ENCODE assay signal across 8 cellular contexts in genomic region chr19:17385878-17386611, GRCh38. TPM values are rescaled to one million over a fixed set of nuclear protein-coding genes. Genes with fewer than 3 reads are reported as not detected.
DNase-seq lines count a peak whose midpoint lies in the region; ATAC-seq, FAIRE-seq and TF ChIP-seq lines count a peak whose summit lies in the region.

No MANE protein-coding gene starts in this region.

- H3K27ac ChIP-seq in GM12878 (ENCODE audit: control insufficient read depth, insufficient read depth) = no peak overlapping the region

- peaks cover 3% of the 10 kb centered on the region for H3K4me1 Mint-ChIP-seq in T-helper 17 cell

- SMC1A ChIA-PET in GM12878 (lab: Charles Lee; ENCODE audit: uncharacterized antibody, unreplicated experiment) = interaction anchor here (0.6 to 7.5 kb wide), 10 partner anchors 15 to 686 kb away, joined by 3 to 69 read pairs (median 4); no protein-coding TSS in a partner anchor

- H3K9me3 ChIP-seq in T-helper 17 cell (ENCODE audit: control insufficient read depth, low read length, poor library complexity, severe bottlenecking) = no peaks in the 10 kb centered on the region
- H3K9me3 ChIP-seq in GM12878 (replicated peaks; ENCODE audit: control insufficient read depth, insufficient read depth, low read length) = no peaks in the 10 kb centered on the region; the same call in 1 of the 3 replicates

- in situ Hi-C loops in GM12878 (cut with MboI) = loop anchor here (5.0 kb wide), 2 partner anchors 39 to 94 kb away; no protein-coding TSS in a partner anchor

- no peaks in the 10 kb centered on the region for H3K36me3 ChIP-seq in GM12878 (ENCODE audit: control insufficient read depth in 2 of 2, insufficient read depth in 2 of 2, low read length in 1 of 2)

- H3K4me1 ChIP-seq in GM12878 (ENCODE audit: control insufficient read depth, insufficient read depth, low read length) = peaks cover 11% of the 10 kb centered on the region

- H3K36me3 Mint-ChIP-seq in T-helper 17 cell (ENCODE audit: low read depth) = no peaks in the 10 kb centered on the region

- TF ChIP-seq POLR2A in GM12878 (IDR thresholded peaks at IDR 0.05; ENCODE audit: low read depth, low read length) = no peak

- TF ChIP-seq EP300 in GM12878 (IDR thresholded peaks at IDR 0.05; ENCODE audit: borderline replicate concordance in 1 of 2, control insufficient read depth in 1 of 2, low read depth in 2 of 2, low read length in 2 of 2) = no peak

- H4K20me1 ChIP-seq in GM12878 (ENCODE audit: control insufficient read depth, insufficient read depth) = no peaks in the 10 kb centered on the region

- POLR2A ChIA-PET in GM12878 (lab: Charles Lee) = interaction anchor here (0.7 to 1.8 kb wide), 4 partner anchors 39 to 105 kb away, joined by 3 to 6 read pairs (median 3); no protein-coding TSS in a partner anchor

- RAD21 ChIA-PET in GM12878 (lab: Charles Lee; ENCODE audit: unreplicated experiment) = interaction anchor here (0.6 to 2.2 kb wide), 12 partner anchors 11 to 636 kb away, joined by 3 to 32 read pairs (median 6); partner anchors contain the start of genes BABAM1 and DDA1

- peaks cover 2 to 3% of the 10 kb centered on the region in 2 experiments; a peak in 3 of 4 replicates for H3K27me3 ChIP-seq in GM12878 (replicated peaks in 1 of 2; ENCODE audit: control insufficient read depth in 2 of 2, insufficient read depth in 2 of 2, low read length in 1 of 2)

- WGBS in GM12878 (ENCODE audit: insufficient coverage, insufficient replicate concordance, low lambda C conversion rate, missing lambda C conversion rate) = 34% methylated on average over 20 of the region's 20 CpGs

- peak overlapping the region; percentile 45 for H3K4me3 Mint-ChIP-seq in T-helper 17 cell

- peak; percentile 92 for TF ChIP-seq RAD21 in GM12878 (IDR thresholded peaks at IDR 0.05; ENCODE audit: insufficient read depth, low read depth, low read length)

- peak; percentile 92 to 99 (median 94) for TF ChIP-seq CTCF in GM12878 (IDR thresholded peaks at IDR 0.05 in 2 of 3, conservative IDR thresholded peaks at IDR 0.05 in 1 of 3; ENCODE audit: control insufficient read depth in 2 of 3, extremely low read depth in 1 of 3, insufficient read depth in 1 of 3, low read depth in 3 of 3, low read length in 3 of 3)

- peak overlapping the region; percentile 9 for H3K27ac Mint-ChIP-seq in T-helper 17 cell

- no peaks in the 10 kb centered on the region for H3K79me2 ChIP-seq in GM12878 (ENCODE audit: control insufficient read depth, insufficient read depth, low read length)

- H3K4me3 ChIP-seq in GM12878 = no peak overlapping the region

- CTCF ChIA-PET in GM12878 (lab: Yijun Ruan, JAX) = interaction anchor here (0.6 to 9.4 kb wide), 27 partner anchors 9 to 753 kb away, joined by 3 to 170 read pairs (median 6); partner anchors contain the start of genes BST2, CCDC194, DDA1 and MRPL34

- peak; percentile 88 for DNase-seq in D341Med (ENCODE audit: low spot score)
- DNase-seq in KG1 (lab: John Stamatoyannopoulos, UW) = peak; percentile 21
- DNase-seq in T-helper 17 cell = peak; percentile 43 to 46 (median 46)
- no peak for DNase-seq in GM12878 (ENCODE audit: low read depth, low spot score)
- DNase-seq in islet precursor cell = peak; percentile 82
- peak; percentile 72 for DNase-seq in stimulated activated CD4-positive, alpha-beta T cell treated with anti-CD3 and anti-CD28 coated beads, Interleukin-4, amount 100 ng/mL, for 1 hour
- DNase-seq in amniotic stem cell (lab: John Stamatoyannopoulos, UW) = no peak
- no peak for DNase-seq in cerebellar nuclear complex (lab: John Stamatoyannopoulos, UW)

- no peak overlapping the region for H2AFZ ChIP-seq in GM12878 (ENCODE audit: control insufficient read depth, low read depth, low read length)

- BruUV-seq in GM12878 (replicated peaks; lab: Mats Ljungman, UMichigan) = no TSS peak

- no peaks in the 10 kb centered on the region for H3K27me3 Mint-ChIP-seq in T-helper 17 cell

- H3K4me2 ChIP-seq in GM12878 (ENCODE audit: control insufficient read depth, insufficient read depth) = no peak overlapping the region

- intact Hi-C loops in GM12878 (cut with micrococcal nuclease; ENCODE audit: unreplicated experiment) = loop anchor here (1.0 kb wide), 1 partner anchor 40 kb away; no protein-coding TSS in a partner anchor

- H3K9ac ChIP-seq in GM12878 (ENCODE audit: control insufficient read depth, insufficient read depth, low read length) = no peak overlapping the region

- ATAC-seq in T-helper 17 cell (peak; percentile 38), GM12878 (peak; percentile 78)

- no peak for FAIRE-seq in GM12878 (lab: Jason Lieb, UNC)

RNA-seq across cellular contexts. Expression of gene CCDC194, which starts 8.0 kb away (rescaled TPM):
- total RNA-seq in T-helper 17 cell = under 1 TPM in 1 of 2 donors, not detected in 1; 0.44 TPM
- total RNA-seq in GM12878 (2013; cell fraction: nucleolus; rRNA removed) = 10.3 and 11.9 TPM in 2 replicates
- 1.1 and 1.3 TPM in 2 replicates for total RNA-seq in GM12878 (2014; rRNA removed)
- total RNA-seq in GM12878 (2014; rRNA removed; fragmentation: Illumina TruSeq; extraction: Trizol) = 1.3 and 1.7 TPM in 2 replicates
- total RNA-seq in GM12878 (2021) = 1.7 and 3.0 TPM in 2 replicates
- not detected for polyA plus RNA-seq in GM12878 (2011; ENCODE audit: low read depth)
- 0.24 and 0.87 TPM in 2 replicates for polyA plus RNA-seq in GM12878 (2011; rRNA removed)
- polyA plus RNA-seq in GM12878 (2011; cell fraction: cytosol; rRNA removed) = 0.45 and 0.52 TPM in 2 replicates
- polyA plus RNA-seq in GM12878 (2011; cell fraction: nucleus; rRNA removed) = 3.8 and 5.1 TPM in 2 replicates
- polyA plus RNA-seq in GM12878 (2012) = 1.8 and 2.2 TPM in 2 replicates
- 0.72 and 0.86 TPM in 2 replicates for polyA plus RNA-seq in GM12878 (2014; fragmentation: Illumina TruSeq; extraction: Trizol)
- polyA plus RNA-seq in GM12878 (2014; fragmentation: Nextera tagmentation; extraction: Ambion mirVana) = under 1 TPM; 0.07 to 0.21 TPM
- 2.9 and 3.4 TPM in 2 replicates for polyA plus RNA-seq in GM12878 (2014; rRNA removed)
- polyA plus RNA-seq in GM12878 (2016; fragmentation: Nextera tagmentation; extraction: Ambion mirVana) = 1 to 10 TPM in 1 of 2 experiments, under 1 TPM in 1; 0.78 to 1.1 TPM
- 0.59 and 1.5 TPM in 2 replicates for polyA minus RNA-seq in GM12878 (2011; rRNA and poly(A)+ RNA removed)
- not detected in 2 replicates for polyA minus RNA-seq in GM12878 (2011; cell fraction: cytosol; rRNA and poly(A)+ RNA removed)
- polyA minus RNA-seq in GM12878 (2011; cell fraction: nucleus; rRNA and poly(A)+ RNA removed) = 1.9 and 2.3 TPM in 2 replicates

RNA-seq across cellular contexts. Expression of gene PLVAP, which starts 8.9 kb away (rescaled TPM):
- total RNA-seq in T-helper 17 cell = not detected
- total RNA-seq in GM12878 (2013; cell fraction: nucleolus; rRNA removed) = 1.1 and 1.7 TPM in 2 replicates
- total RNA-seq in GM12878 (2014; rRNA removed) = 0.06 TPM in 1 of 2 replicates, not detected in the other
- total RNA-seq in GM12878 (2014; rRNA removed; fragmentation: Illumina TruSeq; extraction: Trizol) = 0.18 TPM in 1 of 2 replicates, not detected in the other
- total RNA-seq in GM12878 (2021) = 0.08 and 0.54 TPM in 2 replicates
- polyA plus RNA-seq in GM12878 (2011; ENCODE audit: low read depth) = not detected
- 0.05 TPM in 1 of 2 replicates, not detected in the other for polyA plus RNA-seq in GM12878 (2011; rRNA removed)
- polyA plus RNA-seq in GM12878 (2011; cell fraction: cytosol; rRNA removed) = 0.01 and 0.05 TPM in 2 replicates
- 0.31 and 0.39 TPM in 2 replicates for polyA plus RNA-seq in GM12878 (2011; cell fraction: nucleus; rRNA removed)
- polyA plus RNA-seq in GM12878 (2012) = 0.21 and 0.23 TPM in 2 replicates
- 0.04 TPM in 1 of 2 replicates, not detected in the other for polyA plus RNA-seq in GM12878 (2014; fragmentation: Illumina TruSeq; extraction: Trizol)
- polyA plus RNA-seq in GM12878 (2014; fragmentation: Nextera tagmentation; extraction: Ambion mirVana) = not detected
- 0.03 and 0.41 TPM in 2 replicates for polyA plus RNA-seq in GM12878 (2014; rRNA removed)
- not detected for polyA plus RNA-seq in GM12878 (2016; fragmentation: Nextera tagmentation; extraction: Ambion mirVana)
- not detected in 2 replicates for polyA minus RNA-seq in GM12878 (2011; rRNA and poly(A)+ RNA removed)
- not detected in 2 replicates for polyA minus RNA-seq in GM12878 (2011; cell fraction: cytosol; rRNA and poly(A)+ RNA removed)
- polyA minus RNA-seq in GM12878 (2011; cell fraction: nucleus; rRNA and poly(A)+ RNA removed) = not detected in 2 replicates

RNA-seq across cellular contexts. Expression of gene BST2, which starts 19.4 kb away (rescaled TPM):
- 10 to 100 TPM; 36.7 to 38.1 TPM for total RNA-seq in T-helper 17 cell
- 58.0 and 65.1 TPM in 2 replicates for total RNA-seq in GM12878 (2013; cell fraction: nucleolus; rRNA removed)
- total RNA-seq in GM12878 (2014; rRNA removed) = 248 and 257 TPM in 2 replicates
- total RNA-seq in GM12878 (2014; rRNA removed; fragmentation: Illumina TruSeq; extraction: Trizol) = 161 and 175 TPM in 2 replicates
- 271 and 278 TPM in 2 replicates for total RNA-seq in GM12878 (2021)
- 451 TPM for polyA plus RNA-seq in GM12878 (2011; ENCODE audit: low read depth)
- polyA plus RNA-seq in GM12878 (2011; rRNA removed) = 210 and 301 TPM in 2 replicates
- 363 and 467 TPM in 2 replicates for polyA plus RNA-seq in GM12878 (2011; cell fraction: cytosol; rRNA removed)
- polyA plus RNA-seq in GM12878 (2011; cell fraction: nucleus; rRNA removed) = 154 and 173 TPM in 2 replicates
- 323 and 354 TPM in 2 replicates for polyA plus RNA-seq in GM12878 (2012)
- polyA plus RNA-seq in GM12878 (2014; fragmentation: Illumina TruSeq; extraction: Trizol) = 62.4 and 198 TPM in 2 replicates
- 100 to 1,000 TPM in 1 of 2 experiments, 10 to 100 TPM in 1; 16.6 to 111 TPM for polyA plus RNA-seq in GM12878 (2014; fragmentation: Nextera tagmentation; extraction: Ambion mirVana)
- 329 and 331 TPM in 2 replicates for polyA plus RNA-seq in GM12878 (2014; rRNA removed)
- polyA plus RNA-seq in GM12878 (2016; fragmentation: Nextera tagmentation; extraction: Ambion mirVana) = 100 to 1,000 TPM; 335 to 372 TPM
- polyA minus RNA-seq in GM12878 (2011; rRNA and poly(A)+ RNA removed) = 103 and 187 TPM in 2 replicates
- polyA minus RNA-seq in GM12878 (2011; cell fraction: cytosol; rRNA and poly(A)+ RNA removed) = 52.8 and 53.2 TPM in 2 replicates
- polyA minus RNA-seq in GM12878 (2011; cell fraction: nucleus; rRNA and poly(A)+ RNA removed) = 56.9 and 83.2 TPM in 2 replicates

RNA-seq across cellular contexts. Expression of gene MVB12A, which starts 33.8 kb away (rescaled TPM):
- total RNA-seq in T-helper 17 cell (10 to 100 TPM; 17.9 to 20.3 TPM), GM12878 (2014; rRNA removed) (37.7 and 47.6 TPM in 2 replicates), GM12878 (2014; rRNA removed; fragmentation: Illumina TruSeq; extraction: Trizol) (15.3 and 18.0 TPM in 2 replicates), GM12878 (2021) (41.2 and 46.3 TPM in 2 replicates)
- total RNA-seq in GM12878 (2013; cell fraction: nucleolus; rRNA removed) = 33.7 and 36.0 TPM in 2 replicates
- 7.3 TPM for polyA plus RNA-seq in GM12878 (2011; ENCODE audit: low read depth)
- polyA plus RNA-seq in GM12878 (2011; rRNA removed) (7.9 and 16.8 TPM in 2 replicates), GM12878 (2014; fragmentation: Illumina TruSeq; extraction: Trizol) (7.6 and 16.9 TPM in 2 replicates), GM12878 (2014; fragmentation: Nextera tagmentation; extraction: Ambion mirVana) (1 to 10 TPM; 1.2 to 2.6 TPM), GM12878 (2014; rRNA removed) (46.7 and 47.5 TPM in 2 replicates), GM12878 (2016; fragmentation: Nextera tagmentation; extraction: Ambion mirVana) (10 to 100 TPM; 34.7 to 40.9 TPM)
- polyA plus RNA-seq in GM12878 (2011; cell fraction: cytosol; rRNA removed) = 27.1 and 35.7 TPM in 2 replicates
- 37.6 and 43.4 TPM in 2 replicates for polyA plus RNA-seq in GM12878 (2011; cell fraction: nucleus; rRNA removed)
- 23.0 and 25.9 TPM in 2 replicates for polyA plus RNA-seq in GM12878 (2012)
- polyA minus RNA-seq in GM12878 (2011; rRNA and poly(A)+ RNA removed) = 8.9 and 21.1 TPM in 2 replicates
- polyA minus RNA-seq in GM12878 (2011; cell fraction: cytosol; rRNA and poly(A)+ RNA removed) = 9.4 and 12.3 TPM in 2 replicates
- 13.5 and 20.1 TPM in 2 replicates for polyA minus RNA-seq in GM12878 (2011; cell fraction: nucleus; rRNA and poly(A)+ RNA removed)

RNA-seq across cellular contexts. Expression of gene GTPBP3, which starts 48.7 kb away (rescaled TPM):
- total RNA-seq in T-helper 17 cell (10 to 100 TPM; 27.5 to 33.3 TPM), GM12878 (2014; rRNA removed) (22.6 and 22.8 TPM in 2 replicates), GM12878 (2014; rRNA removed; fragmentation: Illumina TruSeq; extraction: Trizol) (6.4 and 7.1 TPM in 2 replicates), GM12878 (2021) (38.5 and 46.8 TPM in 2 replicates)
- total RNA-seq in GM12878 (2013; cell fraction: nucleolus; rRNA removed) = 36.4 and 46.2 TPM in 2 replicates
- 4.3 TPM for polyA plus RNA-seq in GM12878 (2011; ENCODE audit: low read depth)
- polyA plus RNA-seq in GM12878 (2011; rRNA removed) (6.6 and 8.2 TPM in 2 replicates), GM12878 (2014; fragmentation: Illumina TruSeq; extraction: Trizol) (6.1 and 8.1 TPM in 2 replicates), GM12878 (2014; fragmentation: Nextera tagmentation; extraction: Ambion mirVana) (1 to 10 TPM; 2.9 to 4.1 TPM), GM12878 (2014; rRNA removed) (42.7 and 57.2 TPM in 2 replicates), GM12878 (2016; fragmentation: Nextera tagmentation; extraction: Ambion mirVana) (10 to 100 TPM; 26.3 to 28.8 TPM)
- polyA plus RNA-seq in GM12878 (2011; cell fraction: cytosol; rRNA removed) = 9.4 and 16.0 TPM in 2 replicates
- 32.5 and 50.6 TPM in 2 replicates for polyA plus RNA-seq in GM12878 (2011; cell fraction: nucleus; rRNA removed)
- polyA plus RNA-seq in GM12878 (2012) = 14.5 and 21.6 TPM in 2 replicates
- 4.8 and 8.8 TPM in 2 replicates for polyA minus RNA-seq in GM12878 (2011; rRNA and poly(A)+ RNA removed)
- polyA minus RNA-seq in GM12878 (2011; cell fraction: cytosol; rRNA and poly(A)+ RNA removed) = 11.6 and 12.7 TPM in 2 replicates
- polyA minus RNA-seq in GM12878 (2011; cell fraction: nucleus; rRNA and poly(A)+ RNA removed) = 36.8 and 44.5 TPM in 2 replicates

Comparison
In these comparisons a context has a peak if more than half of its experiments do, and no peak if none do; other contexts are left out.
1. DNase-seq: peak in D341Med (single experiment), KG1 (single experiment), T-helper 17 cell (3 of 3), islet precursor cell (single experiment) and stimulated activated CD4-positive, alpha-beta T cell treated with anti-CD3 and anti-CD28 coated beads, Interleukin-4, amount 100 ng/mL, for 1 hour (single experiment); none in GM12878 (single experiment), amniotic stem cell (single experiment) and cerebellar nuclear complex (0 of 2).